ENCODE assay signal across 8 cellular contexts in genomic region chr22:37267128-37267587, GRCh38. TPM values are rescaled to one million over a fixed set of nuclear protein-coding genes. Genes with fewer than 3 reads are reported as not detected.
DNase-seq lines count a peak whose midpoint lies in the region; ATAC-seq and TF ChIP-seq lines count a peak whose summit lies in the region.

No MANE protein-coding gene starts in this region.

- peaks cover 47 to 57% of the 10 kb centered on the region in 2 experiments for H3K4me1 ChIP-seq in neutrophil (ENCODE audit: control insufficient read depth in 1 of 2, insufficient read depth in 1 of 2, low read depth in 1 of 2, low read length in 1 of 2)
- peaks cover 0 to 11% (median 2%) of the 10 kb centered on the region in 4 donors for H3K4me1 ChIP-seq in transverse colon

- peaks cover 17% of the 10 kb centered on the region for H3K4me1 Mint-ChIP-seq in Calu3 (ENCODE audit: low read depth, unreplicated experiment)

- H3K27ac ChIP-seq in neutrophil (peak overlapping the region; percentile 98), transverse colon (peak overlapping the region; percentile 31 to 67 (median 64))

- H3K9me3 ChIP-seq in neutrophil (no peaks in the 10 kb centered on the region), transverse colon (peaks cover 3 to 7% of the 10 kb centered on the region in 2 donors)

- in situ Hi-C loops in transverse colon (cut with MboI; ENCODE audit: low pct_ligation_motif_present in 1 of 4, low pct_unique_long_range_greater_than_20kb in 1 of 4, low sequenced_read_pairs in 3 of 4): no loop called here

- CTCF ChIA-PET in Calu3 (lab: Charles Lee): interaction anchor here (0.6 kb wide), 1 partner anchor 410 kb away, joined by 3 read pairs; no protein-coding TSS in a partner anchor

- no peak for TF ChIP-seq EP300 in transverse colon (IDR thresholded peaks at IDR 0.05; ENCODE audit: low read depth)

- TF ChIP-seq POLR2A in NB4 (IDR thresholded peaks at IDR 0.05; ENCODE audit: extremely low read depth, insufficient read length) (no peak), transverse colon (IDR thresholded peaks at IDR 0.05) (no peak)

- peaks cover 37% of the 10 kb centered on the region for H3K27me3 Mint-ChIP-seq in Calu3 (ENCODE audit: unreplicated experiment)

- intact Hi-C loops in Calu3 (cut with micrococcal nuclease; ENCODE audit: unreplicated experiment): loop anchor here (5.0 kb wide), 1 partner anchor 190 kb away; no protein-coding TSS in a partner anchor
- intact Hi-C loops in transverse colon (cut with DNase I; ENCODE audit: low total_unique reads): no loop called here

- peaks cover 9% of the 10 kb centered on the region for H3K36me3 Mint-ChIP-seq in Calu3 (ENCODE audit: insufficient read depth, unreplicated experiment)

- DNase-seq in Calu3: peak; percentile 80
- peak; percentile 51 for DNase-seq in NB4 (ENCODE audit: low read depth)
- peak; percentile 68 for DNase-seq in activated T-cell treated with anti-CD3 and anti-CD28 coated beads for 1 hour (ENCODE audit: low read depth)
- peak; percentile 55 for DNase-seq in transverse colon

- peak overlapping the region; percentile 70 for H3K4me3 Mint-ChIP-seq in Calu3 (ENCODE audit: low read depth, unreplicated experiment)

- peak overlapping the region; percentile 32 for H3K4me3 ChIP-seq in NB4 (ENCODE audit: low read depth, low read length)
- peak overlapping the region; percentile 66 to 71 for H3K4me3 ChIP-seq in neutrophil (ENCODE audit: low read depth in 1 of 2, low read length in 1 of 2)
- H3K4me3 ChIP-seq in transverse colon: peak overlapping the region in 3 of 4 donors; percentile 22 to 45 (median 24)

- WGBS in transverse colon (ENCODE audit: low coverage in 1 of 2), 2 donors: 4 to 9% methylated on average over 5 to 22 of the region's 22 CpGs

- TF ChIP-seq CTCF in Calu3 (IDR thresholded peaks at IDR 0.05; ENCODE audit: unreplicated experiment) (peak; percentile 96), NB4 (IDR thresholded peaks at IDR 0.05; ENCODE audit: low read depth, low read length) (peak; percentile 89), neutrophil (IDR thresholded peaks at IDR 0.05) (peak; percentile 96), transverse colon (IDR thresholded peaks at IDR 0.05) (peak; percentile 58 to 69 (median 65))

- no peaks in the 10 kb centered on the region for H3K9me3 Mint-ChIP-seq in Calu3 (ENCODE audit: low read depth, unreplicated experiment)

- no peaks in the 10 kb centered on the region for H3K27me3 ChIP-seq in neutrophil
- peaks cover 17% of the 10 kb centered on the region for H3K27me3 ChIP-seq in transverse colon

- no peaks in the 10 kb centered on the region for H3K36me3 ChIP-seq in neutrophil
- no peaks in the 10 kb centered on the region for H3K36me3 ChIP-seq in transverse colon

- ATAC-seq in GM21528 (IDR thresholded peaks at IDR 0.05; ENCODE audit: low FRiP score, unreplicated experiment) (peak; percentile 64), esophagus mucosa (peak; percentile 67), GM21576 (IDR thresholded peaks at IDR 0.05; ENCODE audit: unreplicated experiment) (no peak)

- peak overlapping the region; percentile 81 for H3K27ac Mint-ChIP-seq in Calu3 (ENCODE audit: unreplicated experiment)

- BruUV-seq in Calu3 (replicated peaks; lab: Mats Ljungman, UMichigan): no TSS peak

RNA-seq across cellular contexts. Expression of gene CYTH4, which starts 15.2 kb away (rescaled TPM):
- total RNA-seq in Calu3 (2022) (0.38 and 0.59 TPM in 2 replicates), esophagus mucosa (1.6 TPM), transverse colon (10 to 100 TPM in 2 of 4 donors, 1 to 10 TPM in 2; 1.4 to 26.9 (median 10.6) TPM)

RNA-seq across cellular contexts. Expression of gene RAC2, which starts 23.1 kb away (rescaled TPM):
- 21.0 and 24.0 TPM in 2 replicates for total RNA-seq in Calu3 (2022)
- 19.0 TPM for total RNA-seq in esophagus mucosa
- 10 to 100 TPM in 3 of 4 donors, 1 to 10 TPM in 1; 5.2 to 36.3 (median 24.0) TPM for total RNA-seq in transverse colon

RNA-seq across cellular contexts. Expression of gene SSTR3, which starts 54.9 kb away (rescaled TPM):
- not detected in 2 replicates for total RNA-seq in Calu3 (2022)
- total RNA-seq in esophagus mucosa: not detected
- total RNA-seq in transverse colon: under 1 TPM in 2 of 4 donors, not detected in 2; 0.16 to 0.41 TPM
